Comparison of ENCODE assay signal across 13 cellular contexts in genomic region chr18:5862127-5862526, GRCh38. TPM values are rescaled to one million over a fixed set of nuclear protein-coding genes. Genes with fewer than 3 reads are reported as not detected.
"Had no signal": no experiment of that assay in that cellular context is flagged by ENCODE, and none has a peak within 500 bp of the region (broad histone marks: within the 10 kb centered on the region; RNA-seq: fewer than 3 reads in every experiment).

No MANE protein-coding gene starts in this region.

RNA-seq across cellular contexts. Expression of gene TMEM200C, which starts 33.2 kb away (rescaled TPM):
- total RNA-seq: activated B cell treated with CpG ODN at 0.5 μM for 24 hours; activated CD4-positive, alpha-beta memory T cell treated with anti-CD3 and anti-CD28 coated beads for 36 hours; activated CD4-positive, alpha-beta memory T cell treated with anti-CD3 and anti-CD28 coated beads, Interleukin-2, amount 10 ng/mL, durations not matched to agents 7 days and 5 days; activated CD4-positive, alpha-beta T cell treated with anti-CD3 and anti-CD28 coated beads for 36 hours; activated CD4-positive, alpha-beta T cell treated with anti-CD3 and anti-CD28 coated beads, Interleukin-2, amount 10 ng/mL, durations not matched to agents 24 days and 14 days; activated CD4-positive, alpha-beta T cell treated with anti-CD3 and anti-CD28 coated beads, Interleukin-2, amount 10 ng/mL, durations not matched to agents 7 days and 5 days; activated CD8-positive, alpha-beta memory T cell treated with anti-CD3 and anti-CD28 coated beads for 36 hours; activated CD8-positive, alpha-beta memory T cell treated with anti-CD3 and anti-CD28 coated beads, Interleukin-2, amount 10 ng/mL, durations not matched to agents 7 days and 5 days; activated CD8-positive, alpha-beta T cell treated with anti-CD3 and anti-CD28 coated beads for 36 hours; activated CD8-positive, alpha-beta T cell treated with anti-CD3 and anti-CD28 coated beads, Interleukin-2, amount 10 ng/mL, durations not matched to agents 7 days and 5 days; T-helper 1 cell treated with Interleukin-12 subunit alpha and Interleukin-12 subunit beta and Interleukin-4 antibody, amounts not matched to agents 30 ng/mL and 1 ng/mL, for 36 hours; T-helper 17 cell; T-helper 2 cell treated with Interferon-gamma antibody and Interleukin-4, amounts not matched to agents 100 ng/mL and 5 ng/mL, for 36 hours had no signal
